8 cellular contexts compared by ENCODE assay signal in genomic region chr19:55601127-55601526, GRCh38. TPM values are rescaled to one million over a fixed set of nuclear protein-coding genes. Genes with fewer than 3 reads are reported as not detected.
DNase-seq lines count a peak whose midpoint lies in the region; ATAC-seq and TF ChIP-seq lines count a peak whose summit lies in the region.

No MANE protein-coding gene starts in this region.

- no peak for ATAC-seq in PC-3
- no peak for ATAC-seq in GM19467 (IDR thresholded peaks at IDR 0.05; ENCODE audit: unreplicated experiment)
- no peak for ATAC-seq in GM21717 (IDR thresholded peaks at IDR 0.05; ENCODE audit: unreplicated experiment)

- BruUV-seq in PC-3 (replicated peaks; lab: Mats Ljungman, UMichigan) = no TSS peak

- H4K8ac ChIP-seq in trophoblast cell (ENCODE audit: low read depth, low read length) = peak overlapping the region; percentile 47

- H3K27ac ChIP-seq in DOHH2 (ENCODE audit: low read depth, low read length) (peak overlapping the region; percentile 88), PC-3 (ENCODE audit: low read length) (no peak overlapping the region), epithelial cell of prostate (peak overlapping the region; percentile 92), trophoblast cell (ENCODE audit: low read depth, low read length) (peak overlapping the region; percentile 51)

- H3K4me2 ChIP-seq in DOHH2 (ENCODE audit: low read length) (peak overlapping the region; percentile 64), PC-3 (ENCODE audit: low read length) (peak overlapping the region; percentile 90), trophoblast cell (ENCODE audit: low read length) (peak overlapping the region; percentile 86)

- H3K9me3 ChIP-seq in DOHH2 (ENCODE audit: control insufficient read depth, insufficient read depth, low read length) (no peaks in the 10 kb centered on the region), PC-3 (ENCODE audit: low read length) (no peaks in the 10 kb centered on the region), trophoblast cell (ENCODE audit: insufficient read depth, low read depth, low read length) (peaks cover 3% of the 10 kb centered on the region)

- peak overlapping the region; percentile 3 for H2BK5ac ChIP-seq in trophoblast cell (ENCODE audit: low read depth, low read length, poor library complexity)

- no peaks in the 10 kb centered on the region for H4K20me1 ChIP-seq in DOHH2 (ENCODE audit: control insufficient read depth, insufficient read depth, low read depth, low read length)
- no peaks in the 10 kb centered on the region for H4K20me1 ChIP-seq in PC-3 (ENCODE audit: low read length)

- peak overlapping the region; percentile 98 for H4K91ac ChIP-seq in trophoblast cell (ENCODE audit: low read depth, low read length)

- H3K27me3 ChIP-seq in DOHH2 (ENCODE audit: control insufficient read depth, low read length) (no peaks in the 10 kb centered on the region), PC-3 (ENCODE audit: low read length) (no peaks in the 10 kb centered on the region), trophoblast cell (ENCODE audit: insufficient read depth, low read length) (no peaks in the 10 kb centered on the region)

- H3K23ac ChIP-seq in trophoblast cell (ENCODE audit: low read length) = no peak overlapping the region

- H2AFZ ChIP-seq in PC-3 (ENCODE audit: low read length) = peak overlapping the region; percentile 63
- H2AFZ ChIP-seq in trophoblast cell (ENCODE audit: insufficient read depth, low read length, poor library complexity) = no peak overlapping the region

- CTCF ChIA-PET in PC-3 (lab: Charles Lee) = no interaction called here

- H3K4me3 ChIP-seq in DOHH2 (ENCODE audit: low read length) (peak overlapping the region; percentile 84), PC-3 (ENCODE audit: low read length) (peak overlapping the region; percentile 77), trophoblast cell (ENCODE audit: low read depth, low read length) (no peak overlapping the region)

- H3K14ac ChIP-seq in trophoblast cell (ENCODE audit: low read length) = peak overlapping the region; percentile 21

- POLR2A ChIA-PET in PC-3 (lab: Charles Lee; ENCODE audit: unreplicated experiment) = no interaction called here

- peaks cover 30% of the 10 kb centered on the region for H3K79me1 ChIP-seq in trophoblast cell (ENCODE audit: low read length)

- no peak overlapping the region for H2BK12ac ChIP-seq in trophoblast cell (ENCODE audit: low read length)

- H3K9ac ChIP-seq in PC-3 (ENCODE audit: low read length) (peak overlapping the region; percentile 95; the same call in 1 of the 2 replicates), trophoblast cell (ENCODE audit: low read length) (no peak overlapping the region)

- H3K4me1 ChIP-seq in DOHH2 (ENCODE audit: control insufficient read depth, low read length) = peaks cover 43% of the 10 kb centered on the region
- H3K4me1 ChIP-seq in PC-3 (ENCODE audit: insufficient read depth, low read length) = peaks cover 19% of the 10 kb centered on the region
- H3K4me1 ChIP-seq in trophoblast cell (ENCODE audit: control insufficient read depth in 1 of 2, insufficient read depth in 2 of 2, low read length in 2 of 2) = peaks cover 9% of the 10 kb centered on the region in 2 experiments

- H3K79me2 ChIP-seq in DOHH2 (ENCODE audit: control insufficient read depth, low read length) = peaks cover 15% of the 10 kb centered on the region
- H3K79me2 ChIP-seq in PC-3 (ENCODE audit: low read length) = peaks cover 16% of the 10 kb centered on the region
- H3K79me2 ChIP-seq in trophoblast cell (ENCODE audit: control insufficient read depth, insufficient read depth, low read length, poor library complexity) = peaks cover 11% of the 10 kb centered on the region

- H3K4ac ChIP-seq in trophoblast cell (ENCODE audit: low read depth, low read length) = no peak overlapping the region

- H2AK5ac ChIP-seq in trophoblast cell (ENCODE audit: low read length) = peak overlapping the region; percentile 15

- H4K12ac ChIP-seq in trophoblast cell (ENCODE audit: low read depth, low read length) = peak overlapping the region; percentile 40

- intact Hi-C loops in PC-3 (cut with micrococcal nuclease) = no loop called here

- H3K18ac ChIP-seq in trophoblast cell (ENCODE audit: low read length) = no peak overlapping the region

- no peak for DNase-seq in PC-3
- DNase-seq in epithelial cell of prostate (ENCODE audit: low read depth, low spot score) = peak; percentile 68
- DNase-seq in trophoblast cell = peak in 1 of 2 donors; percentile 29
- DNase-seq in NCI-H2081 treated with DMSO at 0.1 percent for 48 hours (lab: John Stamatoyannopoulos, UW) = no peak
- DNase-seq in NCI-H345 treated with DMSO at 0.1 percent for 48 hours (lab: John Stamatoyannopoulos, UW; ENCODE audit: unreplicated experiment) = no peak

- H3K36me3 ChIP-seq in DOHH2 (ENCODE audit: control insufficient read depth, low read length) = peaks cover 22% of the 10 kb centered on the region
- H3K36me3 ChIP-seq in PC-3 (ENCODE audit: low read depth, low read length) = no peaks in the 10 kb centered on the region; the same call in 1 of the 2 replicates
- H3K36me3 ChIP-seq in trophoblast cell (ENCODE audit: control insufficient read depth in 1 of 2, insufficient read depth in 2 of 2, low read length in 2 of 2) = peaks cover 10 to 12% of the 10 kb centered on the region in 2 experiments

- WGBS in trophoblast cell (ENCODE audit: extremely low coverage, insufficient coverage, insufficient read length) = no CpG with 5 or more reads among the region's 6 CpGs

- TF ChIP-seq CTCF in DOHH2 (IDR thresholded peaks at IDR 0.05; ENCODE audit: low read depth, low read length, poor library complexity, severe bottlenecking) (no peak), PC-3 (conservative IDR thresholded peaks at IDR 0.05; ENCODE audit: low read depth, low read length) (no peak)

- H3F3A ChIP-seq in DOHH2 (ENCODE audit: control insufficient read depth, insufficient read depth) = peaks cover 23% of the 10 kb centered on the region
- peaks cover 6% of the 10 kb centered on the region for H3F3A ChIP-seq in PC-3 (ENCODE audit: low read length, unreplicated experiment)

- H3K9me2 ChIP-seq in DOHH2 (replicated peaks; ENCODE audit: control insufficient read depth, low read length) (no peaks in the 10 kb centered on the region), PC-3 (replicated peaks; ENCODE audit: low read length) (no peaks in the 10 kb centered on the region)

- H2BK120ac ChIP-seq in trophoblast cell (ENCODE audit: insufficient read depth, low read length, poor library complexity) = peak overlapping the region; percentile 49

RNA-seq across cellular contexts. Expression of gene ZNF524, which starts 1.0 kb away (rescaled TPM):
- 27.7 and 33.1 TPM in 2 replicates for total RNA-seq in PC-3 (2014; rRNA removed)
- 6.2 and 6.5 TPM in 2 replicates for polyA plus RNA-seq in trophoblast cell (2013)

RNA-seq across cellular contexts. Expression of gene FIZ1, which starts 1.8 kb away (rescaled TPM):
- 11.6 and 11.7 TPM in 2 replicates for total RNA-seq in PC-3 (2014; rRNA removed)
- polyA plus RNA-seq in trophoblast cell (2013) = 11.2 and 12.4 TPM in 2 replicates

RNA-seq across cellular contexts. Expression of gene ZNF865, which starts 4.3 kb away (rescaled TPM):
- total RNA-seq in PC-3 (2014; rRNA removed) = 5.5 and 8.2 TPM in 2 replicates
- polyA plus RNA-seq in trophoblast cell (2013) = 7.3 TPM in 2 replicates

RNA-seq across cellular contexts. Expression of gene ZNF579, which starts 20.5 kb away (rescaled TPM):
- total RNA-seq in PC-3 (2014; rRNA removed) = 13.5 and 26.1 TPM in 2 replicates
- polyA plus RNA-seq in trophoblast cell (2013) = 28.5 and 29.6 TPM in 2 replicates

RNA-seq across cellular contexts. Expression of gene ZNF784, which starts 23.2 kb away (rescaled TPM):
- total RNA-seq in PC-3 (2014; rRNA removed) = 9.0 and 18.0 TPM in 2 replicates
- polyA plus RNA-seq in trophoblast cell (2013) = 3.4 and 3.8 TPM in 2 replicates
